ENCODE assay signal across 8 cellular contexts in the genomic region with DNA sequence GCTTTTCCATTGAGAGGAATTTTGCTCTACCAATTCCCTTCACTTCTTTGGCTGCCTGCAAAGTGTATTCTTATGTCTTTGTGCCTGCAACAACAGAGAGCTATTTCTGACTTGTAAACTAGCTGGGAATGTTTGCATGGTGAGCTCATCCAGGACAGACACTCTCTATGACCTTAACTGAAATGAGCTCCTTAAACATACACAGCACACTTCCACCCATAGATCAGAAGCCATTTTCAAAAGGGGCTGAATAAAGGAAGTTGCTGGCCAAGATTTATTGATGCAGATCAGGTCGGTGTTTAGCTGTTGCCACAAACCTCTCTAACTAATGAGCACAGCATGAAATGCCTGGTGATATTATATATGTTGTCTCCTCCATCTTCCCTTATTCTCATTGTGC.
A peak's percentile ranks its signal among the peaks of the same experiment; 100 is the strongest.
DNase-seq lines count a peak whose midpoint lies in the region; ATAC-seq and TF ChIP-seq lines count a peak whose summit lies in the region.

No MANE protein-coding gene starts in this region.

- intact Hi-C loops in PC-9 (cut with micrococcal nuclease; ENCODE audit: unreplicated experiment): no loop called here

- no peak for ATAC-seq in HG03520 (IDR thresholded peaks at IDR 0.05; ENCODE audit: unreplicated experiment)
- ATAC-seq in HG03025 (IDR thresholded peaks at IDR 0.05; ENCODE audit: low FRiP score, unreplicated experiment): no peak

- H3K27me3 Mint-ChIP-seq in neural crest cell (ENCODE audit: low read depth): no peaks in the 10 kb centered on the region

- CTCF ChIA-PET in BJ (lab: Yijun Ruan, JAX): interaction anchor here (0.9 to 1.2 kb wide), 2 partner anchors 9 to 336 kb away, joined by 5 to 6 read pairs; no protein-coding TSS in a partner anchor
- CTCF ChIA-PET in PC-9 (lab: Charles Lee): interaction anchor here (0.8 to 1.1 kb wide), 2 partner anchors 16 to 471 kb away, joined by 3 read pairs; no protein-coding TSS in a partner anchor

- H3K4me3 Mint-ChIP-seq in neural crest cell: no peak overlapping the region

- H3K4me2 ChIP-seq in PC-9: peak overlapping the region; percentile 61

- H4K20me1 ChIP-seq in PC-9 (ENCODE audit: insufficient read depth): no peaks in the 10 kb centered on the region

- POLR2A ChIA-PET in BJ (lab: Charles Lee) (interaction anchor here (0.8 kb wide), 1 partner anchor 19 kb away, joined by 11 read pairs; no protein-coding TSS in a partner anchor), PC-9 (lab: Charles Lee; ENCODE audit: unreplicated experiment) (interaction anchor here (0.6 kb wide), 1 partner anchor 841 kb away, joined by 6 read pairs; no protein-coding TSS in a partner anchor)

- peak overlapping the region; percentile 1 for H3K27ac Mint-ChIP-seq in neural crest cell (ENCODE audit: unreplicated experiment)

- peak overlapping the region; percentile 52 for H3K27ac ChIP-seq in PC-9

- H3K4me3 ChIP-seq in BJ (ENCODE audit: low read depth, low read length) (no peak overlapping the region), PC-9 (no peak overlapping the region; the same call in 1 of the 2 replicates)

- peaks cover 47% of the 10 kb centered on the region for H3K4me1 ChIP-seq in PC-9 (replicated peaks; ENCODE audit: insufficient read depth)

- H3K9me2 ChIP-seq in PC-9 (ENCODE audit: insufficient read depth): no peaks in the 10 kb centered on the region

- H3F3A ChIP-seq in PC-9 (ENCODE audit: insufficient read depth, low read depth): peaks cover 19% of the 10 kb centered on the region; the same call in 1 of the 2 replicates

- no peak overlapping the region for H2AFZ ChIP-seq in PC-9

- no peaks in the 10 kb centered on the region for H3K36me3 ChIP-seq in BJ (ENCODE audit: control insufficient read depth, insufficient read depth, low read length)
- no peaks in the 10 kb centered on the region for H3K36me3 ChIP-seq in PC-9 (ENCODE audit: low read depth)

- no peaks in the 10 kb centered on the region for H3K36me3 Mint-ChIP-seq in neural crest cell (ENCODE audit: low read depth)

- H3K27me3 ChIP-seq in BJ (ENCODE audit: control insufficient read depth, insufficient read depth, low read length) (no peaks in the 10 kb centered on the region), PC-9 (ENCODE audit: insufficient read depth, low read depth) (no peaks in the 10 kb centered on the region)

- no TSS peak for BruUV-seq in PC-9 (replicated peaks; lab: Mats Ljungman, UMichigan)

- no peaks in the 10 kb centered on the region for H3K79me2 ChIP-seq in PC-9 (ENCODE audit: low read depth)

- H3K9me3 ChIP-seq in PC-9 (ENCODE audit: insufficient read depth, low read depth): no peaks in the 10 kb centered on the region

- TF ChIP-seq CTCF in BJ (IDR thresholded peaks at IDR 0.05; ENCODE audit: insufficient read depth, low read depth, low read length) (no peak), PC-9 (conservative IDR thresholded peaks at IDR 0.05) (no peak), neural crest cell (conservative IDR thresholded peaks at IDR 0.05) (no peak), GM20000 (IDR thresholded peaks at IDR 0.05; ENCODE audit: extremely low read depth, missing control alignments) (no peak)

- H3K9me3 Mint-ChIP-seq in neural crest cell: no peaks in the 10 kb centered on the region

- DNase-seq in BJ (ENCODE audit: low read depth): peak; percentile 58
- DNase-seq in PC-9: peak; percentile 5 to 79
- DNase-seq in fibroblast of peridontal ligament (ENCODE audit: extremely low read depth): peak; percentile 91
- DNase-seq in neural crest cell (ENCODE audit: low read depth, low spot score): no peak
- DNase-seq in GM20000 (ENCODE audit: low spot score): no peak
- DNase-seq in NCI-H146 (lab: John Stamatoyannopoulos, UW): no peak

- peaks cover 34% of the 10 kb centered on the region for H3K4me1 Mint-ChIP-seq in neural crest cell

Comparison
In these comparisons a context has a peak if more than half of its experiments do, and no peak if none do; other contexts are left out.
1. DNase-seq: peak in BJ (single experiment), PC-9 (2 of 2) and fibroblast of peridontal ligament (single experiment); none in neural crest cell (single experiment), GM20000 (single experiment) and NCI-H146 (single experiment).